Comparison of ENCODE assay signal across 22 cellular contexts in genomic region chr6:111609827-111610526, GRCh38.
"Had no signal": no experiment of that assay in that cellular context is flagged by ENCODE, and none has a peak within 500 bp of the region (broad histone marks: within the 10 kb centered on the region; RNA-seq: fewer than 3 reads in every experiment).

No MANE protein-coding gene starts in this region.

- H3K27ac Mint-ChIP-seq: activated CD4-positive, alpha-beta memory T cell treated with anti-CD3 and anti-CD28 coated beads for 36 hours; activated CD4-positive, alpha-beta T cell treated with anti-CD3 and anti-CD28 coated beads, Interleukin-2, amount 10 ng/mL, durations not matched to agents 7 days and 5 days; activated naive CD4-positive, alpha-beta T cell treated with anti-CD3 and anti-CD28 coated beads for 36 hours; activated naive CD8-positive, alpha-beta T cell; T-cell had no signal

- H3K4me2 ChIP-seq: KMS-11 had no signal

- H3K27ac ChIP-seq: KMS-11, SK-N-MC, VCaP had no signal

- ATAC-seq: activated T-cell treated with anti-CD3 and anti-CD28 coated beads, Interleukin-2, amount 50 U/mL, for 4 hours; Right ventricle myocardium inferior; T-cell had no signal

- H3K9me3 Mint-ChIP-seq: activated CD4-positive, alpha-beta memory T cell treated with anti-CD3 and anti-CD28 coated beads for 36 hours; activated naive CD4-positive, alpha-beta T cell treated with anti-CD3 and anti-CD28 coated beads for 36 hours had no signal

- DNase-seq: activated CD4-positive, alpha-beta memory T cell treated with anti-CD3 and anti-CD28 coated beads for 36 hours; activated CD4-positive, alpha-beta T cell treated with anti-CD3 and anti-CD28 coated beads, Interleukin-2, amount 10 ng/mL, durations not matched to agents 7 days and 5 days; activated CD4-positive, CD25-positive, alpha-beta regulatory T cell; activated CD8-positive, alpha-beta memory T cell treated with anti-CD3 and anti-CD28 coated beads for 24 hours; activated effector memory CD4-positive, alpha-beta T cell treated with anti-CD3 and anti-CD28 coated beads, Interleukin-2, amount 50 U/mL, for 16 hours; activated naive CD4-positive, alpha-beta T cell treated with anti-CD3 and anti-CD28 coated beads for 36 hours; activated T-cell treated with anti-CD3 and anti-CD28 coated beads, Interleukin-2, amount 50 U/mL, for 4 hours; amygdala; IMR-90; NCI-H1092; NCI-H1930; NCI-H2107; NCI-H2171 treated with DMSO at 0.1 percent for 48 hours; NCI-H226; NCI-H526; RPMI8226; T-cell had no signal

- H3K4me3 ChIP-seq: SK-N-MC had no signal

- H3K9ac ChIP-seq: KMS-11 had no signal

- H3K27me3 Mint-ChIP-seq: activated naive CD8-positive, alpha-beta T cell had no signal

- H3K4me3 Mint-ChIP-seq: activated CD4-positive, alpha-beta memory T cell treated with anti-CD3 and anti-CD28 coated beads for 36 hours; activated CD4-positive, alpha-beta T cell treated with anti-CD3 and anti-CD28 coated beads, Interleukin-2, amount 10 ng/mL, durations not matched to agents 7 days and 5 days; activated naive CD4-positive, alpha-beta T cell treated with anti-CD3 and anti-CD28 coated beads for 36 hours; activated naive CD8-positive, alpha-beta T cell; activated T-cell treated with anti-CD3 and anti-CD28 coated beads, Interleukin-2, amount 50 U/mL, for 4 hours; T-cell had no signal
